1 cellular context compared by ENCODE assay signal in the genomic region with DNA sequence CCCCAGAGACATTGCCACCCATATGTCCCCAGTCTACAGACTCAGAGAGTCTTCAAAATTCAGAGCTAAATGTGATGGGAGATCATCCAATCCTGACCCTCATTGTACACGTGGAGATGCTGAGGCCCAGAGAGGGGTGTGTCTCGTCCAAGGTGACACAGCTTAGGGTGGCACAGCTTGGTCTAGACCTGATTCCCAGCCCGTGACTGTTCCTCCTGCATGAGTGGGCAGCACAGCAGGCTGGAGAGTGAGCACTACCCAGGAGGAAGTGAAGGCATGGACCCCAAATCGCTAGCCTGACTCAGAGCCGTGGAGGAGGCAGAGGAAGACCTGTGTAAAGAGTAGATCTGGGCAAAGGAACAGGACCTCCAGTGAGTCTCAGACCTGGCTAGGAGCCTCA.
TF ChIP-seq lines count a peak whose summit lies in the region.

No MANE protein-coding gene starts in this region.

TF ChIP-seq in IMR-90, 13 proteins besides CTCF, POLR2A, EP300 and RAD21:
- no peak for TF ChIP-seq MAZ (IDR thresholded peaks at IDR 0.05; ENCODE audit: borderline replicate concordance, low read depth, low read length)
- TF ChIP-seq, protein P1, sequence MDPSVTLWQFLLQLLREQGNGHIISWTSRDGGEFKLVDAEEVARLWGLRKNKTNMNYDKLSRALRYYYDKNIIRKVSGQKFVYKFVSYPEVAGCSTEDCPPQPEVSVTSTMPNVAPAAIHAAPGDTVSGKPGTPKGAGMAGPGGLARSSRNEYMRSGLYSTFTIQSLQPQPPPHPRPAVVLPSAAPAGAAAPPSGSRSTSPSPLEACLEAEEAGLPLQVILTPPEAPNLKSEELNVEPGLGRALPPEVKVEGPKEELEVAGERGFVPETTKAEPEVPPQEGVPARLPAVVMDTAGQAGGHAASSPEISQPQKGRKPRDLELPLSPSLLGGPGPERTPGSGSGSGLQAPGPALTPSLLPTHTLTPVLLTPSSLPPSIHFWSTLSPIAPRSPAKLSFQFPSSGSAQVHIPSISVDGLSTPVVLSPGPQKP (IDR thresholded peaks at IDR 0.05; ENCODE audit: borderline replicate concordance, low read depth, low read length), result no peak
- no peak for TF ChIP-seq MAFK (IDR thresholded peaks at IDR 0.05; ENCODE audit: low read depth, low read length)
- TF ChIP-seq NFE2L2 (IDR thresholded peaks at IDR 0.05; ENCODE audit: low read depth, low read length), result no peak
- no peak for TF ChIP-seq RFX5 (IDR thresholded peaks at IDR 0.05; ENCODE audit: low read depth, low read length)
- no peak for TF ChIP-seq MXI1 (IDR thresholded peaks at IDR 0.05; ENCODE audit: borderline replicate concordance, low read depth, low read length)
- TF ChIP-seq, protein P2, sequence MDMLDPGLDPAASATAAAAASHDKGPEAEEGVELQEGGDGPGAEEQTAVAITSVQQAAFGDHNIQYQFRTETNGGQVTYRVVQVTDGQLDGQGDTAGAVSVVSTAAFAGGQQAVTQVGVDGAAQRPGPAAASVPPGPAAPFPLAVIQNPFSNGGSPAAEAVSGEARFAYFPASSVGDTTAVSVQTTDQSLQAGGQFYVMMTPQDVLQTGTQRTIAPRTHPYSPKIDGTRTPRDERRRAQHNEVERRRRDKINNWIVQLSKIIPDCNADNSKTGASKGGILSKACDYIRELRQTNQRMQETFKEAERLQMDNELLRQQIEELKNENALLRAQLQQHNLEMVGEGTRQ (IDR thresholded peaks at IDR 0.05; ENCODE audit: low read depth, low read length), result no peak
- no peak for TF ChIP-seq BHLHE40 (IDR thresholded peaks at IDR 0.05; ENCODE audit: low read depth, low read length)
- no peak for TF ChIP-seq CEBPB (IDR thresholded peaks at IDR 0.05; ENCODE audit: low read depth, low read length)
TF ChIP-seq in IMR-90: peak in this region for 0.
